10 cellular contexts compared by ENCODE assay signal in the genomic region with DNA sequence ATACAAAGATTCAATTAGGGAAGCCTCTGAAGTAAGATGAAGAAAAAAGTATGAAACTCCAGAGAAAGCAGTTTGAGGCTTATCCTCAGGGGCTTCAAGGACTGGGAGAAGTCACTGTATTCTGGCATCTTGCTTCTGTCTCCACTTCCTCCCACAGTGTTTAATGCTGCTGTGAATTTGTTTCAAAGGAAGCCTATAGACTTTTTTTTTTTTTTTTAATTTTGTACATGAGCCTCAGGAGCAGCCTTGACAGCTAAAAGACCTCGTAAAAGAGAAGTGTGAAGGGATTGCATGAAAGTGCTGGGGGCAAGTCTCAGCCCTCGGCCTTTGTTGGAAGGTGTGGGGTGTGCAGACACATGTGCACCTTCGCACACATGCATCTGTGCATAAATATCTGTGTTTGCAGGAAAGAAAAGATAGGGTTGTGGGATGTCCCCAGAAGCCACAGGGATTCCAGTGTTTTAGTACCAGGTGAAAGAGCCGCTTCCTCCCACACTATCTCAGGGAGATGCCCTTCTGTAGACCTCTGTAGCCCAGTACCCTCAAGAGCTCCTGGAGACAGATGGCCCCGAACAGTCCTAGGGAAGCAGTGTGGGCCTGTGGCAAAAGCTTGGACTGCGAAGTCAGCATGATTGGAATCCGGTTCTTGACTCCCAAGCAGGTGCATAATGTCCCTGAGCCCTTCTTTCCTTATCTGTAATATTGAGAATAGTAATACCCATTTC.
DNase-seq lines count a peak whose midpoint lies in the region; ATAC-seq and TF ChIP-seq lines count a peak whose summit lies in the region.
"Had no signal": no experiment of that assay in that cellular context is flagged by ENCODE, and none has a peak within 500 bp of the region (broad histone marks: within the 10 kb centered on the region; RNA-seq: fewer than 3 reads in every experiment).

No MANE protein-coding gene starts in this region.

- H3K4me1 Mint-ChIP-seq in CD14-positive monocyte (peaks cover 59% of the 10 kb centered on the region), osteocyte (ENCODE audit: unreplicated experiment) (peaks cover 45% of the 10 kb centered on the region)

- TF ChIP-seq CTCF in CD14-positive monocyte (IDR thresholded peaks at IDR 0.05) (no peak), OCI-LY1 (IDR thresholded peaks at IDR 0.05; ENCODE audit: low read length) (no peak), dorsolateral prefrontal cortex (IDR thresholded peaks at IDR 0.05 in 54 of 56, conservative IDR thresholded peaks at IDR 0.05 in 2 of 56; ENCODE audit: low read depth in 1 of 56, partially characterized antibody in 56 of 56) (no peak), osteocyte (IDR thresholded peaks at IDR 0.05) (no peak)

- peaks cover 56% of the 10 kb centered on the region for H3K4me1 ChIP-seq in OCI-LY1 (ENCODE audit: insufficient read depth, low read length, severe bottlenecking)

- H3K36me3 Mint-ChIP-seq in CD14-positive monocyte (peaks cover 50 to 51% of the 10 kb centered on the region in 2 donors), osteocyte (ENCODE audit: unreplicated experiment) (peaks cover 10% of the 10 kb centered on the region)

- peak overlapping the region; percentile 28; the same call in 1 of the 2 replicates for H3K9ac ChIP-seq in OCI-LY1 (ENCODE audit: low read length)
- H3K9ac ChIP-seq: GM23248 had no signal

- H3K27ac ChIP-seq in OCI-LY1 (ENCODE audit: low read depth, low read length, poor library complexity, severe bottlenecking) = peak overlapping the region; percentile 82
- H3K27ac ChIP-seq in dorsolateral prefrontal cortex = peak overlapping the region in 44 of 59 donors; percentile 10 to 79 (median 56)
- H3K27ac ChIP-seq: GM23248 had no signal

- no peaks in the 10 kb centered on the region for H3K79me2 ChIP-seq in OCI-LY1 (ENCODE audit: insufficient read depth, low read length)

- no peaks in the 10 kb centered on the region for H3K9me3 Mint-ChIP-seq in CD14-positive monocyte
- no peaks in the 10 kb centered on the region for H3K9me3 Mint-ChIP-seq in osteocyte (ENCODE audit: unreplicated experiment)

- intact Hi-C loops in CD14-positive monocyte (cut with micrococcal nuclease) (no loop called here), dorsolateral prefrontal cortex (cut with DNase I) (no loop called here)

- ATAC-seq in GM19397 (IDR thresholded peaks at IDR 0.05; ENCODE audit: unreplicated experiment) = no peak
- no peak for ATAC-seq in HG02588 (IDR thresholded peaks at IDR 0.05; ENCODE audit: unreplicated experiment)

- no peak for DNase-seq in CD14-positive monocyte (ENCODE audit: low spot score)
- no peak for DNase-seq in dorsolateral prefrontal cortex
- DNase-seq in osteocyte (ENCODE audit: extremely low spot score, unreplicated experiment) = no peak
- DNase-seq in HT-29 (ENCODE audit: low spot score) = no peak
- DNase-seq in SKM-1 (lab: John Stamatoyannopoulos, UW; ENCODE audit: unreplicated experiment) = no peak
- DNase-seq: naive B cell had no signal

- no peaks in the 10 kb centered on the region for H3K27me3 Mint-ChIP-seq in CD14-positive monocyte (ENCODE audit: low read depth in 3 of 3)
- no peaks in the 10 kb centered on the region for H3K27me3 Mint-ChIP-seq in osteocyte (ENCODE audit: unreplicated experiment)
- H3K27me3 Mint-ChIP-seq: naive B cell had no signal

- no peak overlapping the region for H2AFZ ChIP-seq in OCI-LY1 (ENCODE audit: low read length)
- H2AFZ ChIP-seq: GM23248 had no signal

- no peaks in the 10 kb centered on the region for H3K27me3 ChIP-seq in OCI-LY1 (ENCODE audit: insufficient read depth, low read length)
- H3K27me3 ChIP-seq in dorsolateral prefrontal cortex = no peaks in the 10 kb centered on the region

- H3K9me3 ChIP-seq in OCI-LY1 (ENCODE audit: low read length) = no peaks in the 10 kb centered on the region

- H3K9me2 ChIP-seq in OCI-LY1 (ENCODE audit: low read depth, low read length) = no peaks in the 10 kb centered on the region

- H4K20me1 ChIP-seq in OCI-LY1 (ENCODE audit: insufficient read depth, low read length) = no peaks in the 10 kb centered on the region

- no peak overlapping the region for H3K4me3 Mint-ChIP-seq in CD14-positive monocyte
- H3K4me3 Mint-ChIP-seq in osteocyte (ENCODE audit: unreplicated experiment) = no peak overlapping the region
- H3K4me3 Mint-ChIP-seq: naive B cell had no signal

- H3K36me3 ChIP-seq in OCI-LY1 (ENCODE audit: insufficient read depth, low read length) = peaks cover 13% of the 10 kb centered on the region; the same call in 1 of the 2 replicates

- H3K27ac Mint-ChIP-seq in CD14-positive monocyte = peak overlapping the region in 5 of 7 donors; percentile 27 to 93 (median 64)
- H3K27ac Mint-ChIP-seq in osteocyte (ENCODE audit: unreplicated experiment) = peak overlapping the region; percentile 39

- no peaks in the 10 kb centered on the region for H3F3A ChIP-seq in OCI-LY1 (ENCODE audit: insufficient read depth, low read length)

- H3K4me2 ChIP-seq in OCI-LY1 (ENCODE audit: low read length) = no peak overlapping the region; the same call in 1 of the 2 replicates

- no peak overlapping the region for H3K4me3 ChIP-seq in OCI-LY1 (ENCODE audit: low read depth, low read length, poor library complexity, severe bottlenecking)
- H3K4me3 ChIP-seq in dorsolateral prefrontal cortex = no peak overlapping the region
- H3K4me3 ChIP-seq: GM23248 had no signal
